Comparison of ENCODE assay signal across 17 cellular contexts in the genomic region with DNA sequence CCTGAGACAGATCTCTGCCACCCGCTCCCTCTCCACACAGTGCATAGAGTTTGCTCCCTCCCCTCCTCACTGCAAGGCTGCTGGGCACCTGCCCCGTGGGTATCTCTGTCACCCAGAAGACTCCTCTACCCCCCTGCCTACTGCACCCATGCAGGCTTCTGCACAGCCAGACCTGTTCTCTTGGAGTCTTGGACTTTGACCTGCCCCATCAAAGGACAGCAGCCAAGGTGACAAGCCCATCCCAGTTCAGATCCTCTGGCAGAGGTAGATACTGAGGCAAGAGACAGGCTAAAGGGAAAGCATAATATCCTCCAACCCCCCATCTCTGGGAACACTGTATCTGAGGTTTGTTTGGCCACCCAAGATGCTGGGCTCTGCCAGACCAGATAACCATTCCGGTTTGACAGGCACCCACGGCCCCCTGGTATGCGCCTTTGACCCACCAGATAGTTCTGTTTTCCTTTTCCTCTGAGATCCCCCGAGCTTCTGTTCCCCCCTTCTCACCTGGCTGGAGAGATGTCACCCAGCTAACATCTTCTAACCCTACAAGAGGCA.
DNase-seq lines count a peak whose midpoint lies in the region; FAIRE-seq and TF ChIP-seq lines count a peak whose summit lies in the region.
"Had no signal": no experiment of that assay in that cellular context is flagged by ENCODE, and none has a peak within 500 bp of the region (broad histone marks: within the 10 kb centered on the region; RNA-seq: fewer than 3 reads in every experiment).

No MANE protein-coding gene starts in this region.

- no peaks in the 10 kb centered on the region for H3K79me2 ChIP-seq in astrocyte (ENCODE audit: insufficient read depth, low read length)

- no peak overlapping the region for H3K4me3 Mint-ChIP-seq in astrocyte (ENCODE audit: unreplicated experiment)
- H3K4me3 Mint-ChIP-seq: CD8-positive, alpha-beta memory T cell; IgD-negative memory B cell had no signal

- H3K4me2 ChIP-seq in astrocyte (ENCODE audit: low read length), result no peak overlapping the region

- no peak for FAIRE-seq in astrocyte (lab: Jason Lieb, UNC)
- FAIRE-seq in small intestine (lab: Jason Lieb, UNC), result no peak
- FAIRE-seq: GM19239 had no signal

- peaks cover 24% of the 10 kb centered on the region for H3K4me1 Mint-ChIP-seq in astrocyte (ENCODE audit: low read depth, unreplicated experiment)
- H3K4me1 Mint-ChIP-seq: CD8-positive, alpha-beta memory T cell; IgD-negative memory B cell had no signal

- peak overlapping the region; percentile 67 for H3K27ac Mint-ChIP-seq in astrocyte (ENCODE audit: unreplicated experiment)
- H3K27ac Mint-ChIP-seq: CD8-positive, alpha-beta memory T cell; IgD-negative memory B cell had no signal

- H3K36me3 ChIP-seq in astrocyte (ENCODE audit: insufficient read depth, low read length) (no peaks in the 10 kb centered on the region), small intestine (ENCODE audit: control insufficient read depth in 2 of 2, insufficient read depth in 2 of 2, low read length in 2 of 2) (no peaks in the 10 kb centered on the region)

- H3K9me3 ChIP-seq in astrocyte (ENCODE audit: insufficient read depth, low read depth, low read length) (peaks cover 6% of the 10 kb centered on the region), small intestine (ENCODE audit: control insufficient read depth, low read depth) (no peaks in the 10 kb centered on the region)

- peaks cover 7% of the 10 kb centered on the region for H3K36me3 Mint-ChIP-seq in astrocyte (ENCODE audit: low read depth, unreplicated experiment)
- H3K36me3 Mint-ChIP-seq: CD8-positive, alpha-beta memory T cell had no signal

- H3K27me3 Mint-ChIP-seq in astrocyte (ENCODE audit: low read depth, unreplicated experiment), result peaks cover 2% of the 10 kb centered on the region

- no peak overlapping the region for H3K9ac ChIP-seq in astrocyte (ENCODE audit: low read length)

- peaks cover 42% of the 10 kb centered on the region for H3K4me1 ChIP-seq in astrocyte (ENCODE audit: insufficient read depth, low read length)
- no peaks in the 10 kb centered on the region for H3K4me1 ChIP-seq in small intestine (ENCODE audit: control insufficient read depth in 2 of 2, insufficient read depth in 1 of 2, low read depth in 1 of 2, low read length in 1 of 2)

- no peak overlapping the region for H2AFZ ChIP-seq in astrocyte (ENCODE audit: low read depth, low read length)

- H3K27me3 ChIP-seq in astrocyte (ENCODE audit: insufficient read depth, low read length), result no peaks in the 10 kb centered on the region
- H3K27me3 ChIP-seq in small intestine (ENCODE audit: control insufficient read depth in 2 of 2, insufficient read depth in 2 of 2, low read length in 2 of 2), result no peaks in the 10 kb centered on the region

- H3K27ac ChIP-seq in astrocyte (ENCODE audit: low read depth, low read length) (no peak overlapping the region), small intestine (ENCODE audit: low read depth in 1 of 2, low read length in 1 of 2) (no peak overlapping the region)
- H3K27ac ChIP-seq: 22Rv1 had no signal

- H4K20me1 ChIP-seq in astrocyte (ENCODE audit: insufficient read depth, low read length), result no peaks in the 10 kb centered on the region

- H3K9me3 Mint-ChIP-seq in astrocyte (ENCODE audit: unreplicated experiment), result peaks cover 13% of the 10 kb centered on the region

- TF ChIP-seq CTCF in astrocyte (IDR thresholded peaks at IDR 0.05; ENCODE audit: insufficient read depth, low read depth, low read length), result no peak

- H3K4me3 ChIP-seq in astrocyte (ENCODE audit: insufficient read depth, low read depth, low read length) (no peak overlapping the region), small intestine (ENCODE audit: low read depth in 1 of 2, low read length in 2 of 2) (no peak overlapping the region)

- WGBS in small intestine, 3 donors, result 34 to 56% (median 46%) methylated on average over 6 of the region's 6 CpGs

- peak; percentile 30 for DNase-seq in activated effector memory CD4-positive, alpha-beta T cell treated with anti-CD3 and anti-CD28 coated beads, Interleukin-2, amount 50 U/mL, for 16 hours
- DNase-seq in activated effector memory CD4-positive, alpha-beta T cell treated with Interleukin-2 at 50 U/mL for 16 hours, result no peak
- DNase-seq in astrocyte (ENCODE audit: low read depth) (no peak), small intestine (peak; percentile 43), DMS79 treated with DMSO at 0.1 percent for 48 hours (lab: John Stamatoyannopoulos, UW) (no peak), DMS114 treated with DMSO at 0.1 percent for 48 hours (lab: John Stamatoyannopoulos, UW; ENCODE audit: unreplicated experiment) (no peak), NCI-H510A treated with DMSO at 0.1 percent for 48 hours (lab: John Stamatoyannopoulos, UW) (no peak)
- DNase-seq: Caco-2; CD8-positive, alpha-beta memory T cell; DMS79; EL; GF-D8; HCEC 1CT; KG1 had no signal

Comparison
In these comparisons a context has a peak if more than half of its experiments do, and no peak if none do; other contexts are left out.
1. DNase-seq: peak in activated effector memory CD4-positive, alpha-beta T cell treated with anti-CD3 and anti-CD28 coated beads, Interleukin-2, amount 50 U/mL, for 16 hours (single experiment) and small intestine (single experiment); none in activated effector memory CD4-positive, alpha-beta T cell treated with Interleukin-2 at 50 U/mL for 16 hours (single experiment), astrocyte (single experiment), DMS79 treated with DMSO at 0.1 percent for 48 hours (single experiment), DMS114 treated with DMSO at 0.1 percent for 48 hours (single experiment) and NCI-H510A treated with DMSO at 0.1 percent for 48 hours (single experiment).